ENCODE assay signal across 7 cellular contexts in genomic region chr14:92121207-92121669, GRCh38. TPM values are rescaled to one million over a fixed set of nuclear protein-coding genes. Genes with fewer than 3 reads are reported as not detected.
DNase-seq lines count a peak whose midpoint lies in the region; ATAC-seq and TF ChIP-seq lines count a peak whose summit lies in the region.

No MANE protein-coding gene starts in this region.

- H3K36me3 ChIP-seq in ES-I3 (ENCODE audit: insufficient read depth, low read length), result peaks cover 3% of the 10 kb centered on the region; the same call in 1 of the 2 replicates
- H3K36me3 ChIP-seq in Loucy (ENCODE audit: insufficient read depth, low read length), result no peaks in the 10 kb centered on the region

- peaks cover 66% of the 10 kb centered on the region for H3K79me2 ChIP-seq in Loucy (ENCODE audit: insufficient read depth, low read length)

- H3K9me2 ChIP-seq in Loucy (replicated peaks; ENCODE audit: low read depth, low read length), result no peaks in the 10 kb centered on the region

- H3K4me1 ChIP-seq in ES-I3 (ENCODE audit: insufficient read depth, low read length) (peaks cover 4% of the 10 kb centered on the region; the same call in 1 of the 2 replicates), Loucy (ENCODE audit: insufficient read depth, low read length, poor library complexity, severe bottlenecking) (peaks cover 36% of the 10 kb centered on the region)

- H3K27me3 Mint-ChIP-seq in brain, result peaks cover 15% of the 10 kb centered on the region
- H3K27me3 Mint-ChIP-seq in stimulated activated memory B cell treated with anti-CD40 and anti-IgM and Interleukin-4, amounts not matched to agents 10 μg/mL and 1 μg/mL and 100 μg/mL, for 72 hours, result no peaks in the 10 kb centered on the region

- peak; percentile 36 for DNase-seq in inferior parietal cortex (ENCODE audit: extremely low spot score)
- DNase-seq in iPS-NIHi7 (ENCODE audit: extremely low spot score), result no peak

- peaks cover 64% of the 10 kb centered on the region for H3K4me1 Mint-ChIP-seq in brain
- peaks cover 36% of the 10 kb centered on the region for H3K4me1 Mint-ChIP-seq in stimulated activated memory B cell treated with anti-CD40 and anti-IgM and Interleukin-4, amounts not matched to agents 10 μg/mL and 1 μg/mL and 100 μg/mL, for 72 hours

- H3K36me3 Mint-ChIP-seq in brain, result peaks cover 35% of the 10 kb centered on the region
- peaks cover 13% of the 10 kb centered on the region for H3K36me3 Mint-ChIP-seq in stimulated activated memory B cell treated with anti-CD40 and anti-IgM and Interleukin-4, amounts not matched to agents 10 μg/mL and 1 μg/mL and 100 μg/mL, for 72 hours

- peak overlapping the region; percentile 99 to 100 (median 100) for H3K27ac Mint-ChIP-seq in brain
- peak overlapping the region; percentile 100 for H3K27ac Mint-ChIP-seq in stimulated activated memory B cell treated with anti-CD40 and anti-IgM and Interleukin-4, amounts not matched to agents 10 μg/mL and 1 μg/mL and 100 μg/mL, for 72 hours

- peak; percentile 29 for ATAC-seq in GM21528 (IDR thresholded peaks at IDR 0.05; ENCODE audit: low FRiP score, unreplicated experiment)
- ATAC-seq in stimulated activated memory B cell treated with anti-CD40 and anti-IgM and Interleukin-4, amounts not matched to agents 10 μg/mL and 1 μg/mL and 100 μg/mL, for 72 hours, result peak; percentile 44

- H3F3A ChIP-seq in Loucy (ENCODE audit: low read depth), result no peaks in the 10 kb centered on the region

- H3K4me3 ChIP-seq in Loucy (ENCODE audit: low read length, poor library complexity, severe bottlenecking), result peak overlapping the region; percentile 85

- peak overlapping the region; percentile 99 for H3K9ac ChIP-seq in ES-I3 (ENCODE audit: low read depth, low read length)
- H3K9ac ChIP-seq in Loucy (ENCODE audit: low read depth, low read length, poor library complexity, severe bottlenecking), result peak overlapping the region; percentile 90

- H3K9me3 ChIP-seq in ES-I3 (ENCODE audit: control insufficient read depth, insufficient read depth, low read length), result no peaks in the 10 kb centered on the region
- H3K9me3 ChIP-seq in Loucy (ENCODE audit: insufficient read depth, low read depth, low read length), result no peaks in the 10 kb centered on the region

- H3K4me3 Mint-ChIP-seq in brain, result peak overlapping the region; percentile 96 to 100 (median 98)
- peak overlapping the region; percentile 99 for H3K4me3 Mint-ChIP-seq in stimulated activated memory B cell treated with anti-CD40 and anti-IgM and Interleukin-4, amounts not matched to agents 10 μg/mL and 1 μg/mL and 100 μg/mL, for 72 hours

- H3K27me3 ChIP-seq in Loucy (ENCODE audit: insufficient read depth, low read length, poor library complexity, severe bottlenecking), result no peaks in the 10 kb centered on the region

- H4K20me1 ChIP-seq in Loucy (ENCODE audit: insufficient read depth, low read length, poor library complexity, severe bottlenecking), result no peaks in the 10 kb centered on the region

- H3K9me3 Mint-ChIP-seq in brain, result peaks cover 0 to 2% (median 0%) of the 10 kb centered on the region in 5 experiments
- H3K9me3 Mint-ChIP-seq in stimulated activated memory B cell treated with anti-CD40 and anti-IgM and Interleukin-4, amounts not matched to agents 10 μg/mL and 1 μg/mL and 100 μg/mL, for 72 hours, result no peaks in the 10 kb centered on the region

- peak overlapping the region; percentile 83 for H3K4me2 ChIP-seq in Loucy (ENCODE audit: low read depth, low read length, poor library complexity, severe bottlenecking)

- TF ChIP-seq CTCF in Loucy (conservative IDR thresholded peaks at IDR 0.05; ENCODE audit: low read length) (no peak), brain (conservative IDR thresholded peaks at IDR 0.05) (no peak)

- peak overlapping the region; percentile 91 for H2AFZ ChIP-seq in Loucy (ENCODE audit: low read length)

RNA-seq across cellular contexts. Expression of gene NDUFB1, which starts 0.3 kb away (rescaled TPM):
- polyA plus RNA-seq in brain (ENCODE audit: insufficient read depth, low read depth, low replicate concordance), result 336 TPM

RNA-seq across cellular contexts. Expression of gene CPSF2, which starts 0.5 kb away (rescaled TPM):
- 23.9 TPM for polyA plus RNA-seq in brain (ENCODE audit: insufficient read depth, low read depth, low replicate concordance)

RNA-seq across cellular contexts. Expression of gene ATXN3, which starts 14.9 kb away (rescaled TPM):
- 7.3 TPM for polyA plus RNA-seq in brain (ENCODE audit: insufficient read depth, low read depth, low replicate concordance)
